ENCODE assay signal across 1 cellular context in the genomic region with DNA sequence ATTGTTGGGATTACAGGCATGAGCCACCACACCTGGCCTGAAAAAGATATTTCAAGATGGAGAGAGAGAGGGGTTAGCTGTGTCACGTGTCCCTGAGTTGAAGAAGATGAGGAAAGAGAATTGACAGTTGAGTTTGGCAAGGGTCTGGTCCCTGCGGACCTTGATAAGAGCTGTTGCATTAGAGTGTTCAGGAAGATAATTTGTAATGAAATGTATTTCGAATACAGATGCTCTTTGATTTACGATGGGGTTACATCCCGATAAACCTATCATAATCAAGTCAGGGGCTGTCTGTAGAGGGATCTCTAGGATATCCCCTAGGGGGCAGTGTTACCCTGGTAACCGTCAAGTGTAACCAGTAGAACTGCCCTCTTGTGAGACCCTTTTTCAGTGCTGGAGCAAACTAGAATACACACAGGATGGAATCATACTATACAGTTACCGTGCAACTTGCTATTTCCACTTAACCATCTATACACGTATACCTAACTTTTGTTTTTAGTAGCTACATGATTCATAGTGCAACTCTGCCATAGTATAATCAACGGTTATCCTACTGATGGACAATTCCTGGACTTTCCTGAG.
TF ChIP-seq lines count a peak whose summit lies in the region.

No MANE protein-coding gene starts in this region.

TF ChIP-seq in K562, 482 proteins besides CTCF, POLR2A, EP300 and RAD21 (continued from another document and continues in another):
- TF ChIP-seq, protein P1, sequence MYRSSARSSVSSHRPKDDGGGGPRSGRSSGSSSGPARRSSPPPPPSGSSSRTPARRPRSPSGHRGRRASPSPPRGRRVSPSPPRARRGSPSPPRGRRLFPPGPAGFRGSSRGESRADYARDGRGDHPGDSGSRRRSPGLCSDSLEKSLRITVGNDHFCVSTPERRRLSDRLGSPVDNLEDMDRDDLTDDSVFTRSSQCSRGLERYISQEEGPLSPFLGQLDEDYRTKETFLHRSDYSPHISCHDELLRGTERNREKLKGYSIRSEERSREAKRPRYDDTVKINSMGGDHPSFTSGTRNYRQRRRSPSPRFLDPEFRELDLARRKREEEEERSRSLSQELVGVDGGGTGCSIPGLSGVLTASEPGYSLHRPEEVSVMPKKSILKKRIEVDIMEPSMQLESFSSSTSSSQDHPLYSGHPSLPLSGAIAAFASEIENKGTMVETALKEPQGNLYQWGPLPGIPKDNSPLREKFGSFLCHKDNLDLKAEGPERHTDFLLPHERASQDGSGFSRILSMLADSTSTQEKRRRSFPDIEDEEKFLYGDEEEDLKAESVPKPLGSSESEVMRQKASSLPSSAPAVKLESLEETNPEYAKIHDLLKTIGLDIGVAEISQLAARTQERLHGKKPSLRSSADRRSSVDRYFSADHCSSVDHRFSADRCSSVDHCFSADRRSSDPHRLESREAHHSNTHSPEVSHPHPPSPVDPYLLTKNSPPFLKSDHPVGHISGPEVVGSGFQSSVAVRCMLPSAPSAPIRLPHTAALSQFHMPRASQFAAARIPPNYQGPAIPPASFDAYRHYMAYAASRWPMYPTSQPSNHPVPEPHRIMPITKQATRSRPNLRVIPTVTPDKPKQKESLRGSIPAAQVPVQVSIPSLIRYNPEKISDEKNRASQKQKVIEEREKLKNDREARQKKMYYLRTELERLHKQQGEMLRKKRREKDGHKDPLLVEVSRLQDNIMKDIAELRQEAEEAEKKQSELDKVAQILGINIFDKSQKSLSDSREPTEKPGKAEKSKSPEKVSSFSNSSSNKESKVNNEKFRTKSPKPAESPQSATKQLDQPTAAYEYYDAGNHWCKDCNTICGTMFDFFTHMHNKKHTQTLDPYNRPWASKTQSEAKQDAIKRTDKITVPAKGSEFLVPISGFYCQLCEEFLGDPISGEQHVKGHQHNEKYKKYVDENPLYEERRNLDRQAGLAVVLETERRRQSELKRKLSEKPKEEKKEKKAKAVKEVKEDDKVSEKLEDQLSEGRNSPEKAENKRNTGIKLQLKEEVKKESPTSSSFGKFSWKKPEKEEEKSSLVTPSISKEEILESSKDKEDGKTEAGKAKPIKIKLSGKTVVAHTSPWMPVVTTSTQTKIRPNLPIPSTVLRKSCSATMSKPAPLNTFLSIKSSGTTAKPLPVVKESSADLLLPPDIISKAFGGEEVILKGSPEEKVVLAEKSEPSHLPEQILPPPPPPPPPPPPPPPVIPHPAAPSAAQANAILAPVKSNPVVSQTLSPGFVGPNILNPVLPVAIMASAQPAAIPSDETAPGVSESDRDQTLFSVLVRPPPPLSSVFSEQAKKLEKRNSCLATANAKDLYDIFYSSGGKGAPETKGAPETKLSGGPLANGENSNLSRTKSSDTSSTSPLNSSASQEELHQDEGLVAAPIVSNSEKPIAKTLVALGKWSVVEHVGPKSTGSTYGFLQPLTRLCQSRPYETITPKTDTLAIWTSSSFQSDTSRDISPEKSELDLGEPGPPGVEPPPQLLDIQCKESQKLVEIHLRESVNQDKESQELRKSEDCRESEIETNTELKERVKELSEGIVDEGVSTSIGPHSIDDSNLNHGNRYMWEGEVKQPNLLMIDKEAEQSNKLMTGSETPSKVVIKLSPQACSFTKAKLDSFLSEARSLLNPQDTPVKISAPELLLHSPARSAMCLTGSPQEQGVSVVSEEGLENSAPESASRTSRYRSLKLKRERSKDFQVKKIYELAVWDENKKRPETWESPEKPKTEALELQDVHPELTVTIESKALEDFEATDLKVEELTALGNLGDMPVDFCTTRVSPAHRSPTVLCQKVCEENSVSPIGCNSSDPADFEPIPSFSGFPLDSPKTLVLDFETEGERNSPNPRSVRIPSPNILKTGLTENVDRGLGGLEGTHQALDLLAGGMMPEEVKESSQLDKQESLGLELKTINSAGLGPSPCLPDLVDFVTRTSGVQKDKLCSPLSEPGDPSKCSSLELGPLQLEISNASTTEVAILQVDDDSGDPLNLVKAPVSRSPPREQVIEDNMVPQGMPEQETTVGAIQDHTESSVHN (IDR thresholded peaks at IDR 0.05; ENCODE audit: borderline replicate concordance in 1 of 2, low read depth in 1 of 2), result no peak
- TF ChIP-seq, protein P2, sequence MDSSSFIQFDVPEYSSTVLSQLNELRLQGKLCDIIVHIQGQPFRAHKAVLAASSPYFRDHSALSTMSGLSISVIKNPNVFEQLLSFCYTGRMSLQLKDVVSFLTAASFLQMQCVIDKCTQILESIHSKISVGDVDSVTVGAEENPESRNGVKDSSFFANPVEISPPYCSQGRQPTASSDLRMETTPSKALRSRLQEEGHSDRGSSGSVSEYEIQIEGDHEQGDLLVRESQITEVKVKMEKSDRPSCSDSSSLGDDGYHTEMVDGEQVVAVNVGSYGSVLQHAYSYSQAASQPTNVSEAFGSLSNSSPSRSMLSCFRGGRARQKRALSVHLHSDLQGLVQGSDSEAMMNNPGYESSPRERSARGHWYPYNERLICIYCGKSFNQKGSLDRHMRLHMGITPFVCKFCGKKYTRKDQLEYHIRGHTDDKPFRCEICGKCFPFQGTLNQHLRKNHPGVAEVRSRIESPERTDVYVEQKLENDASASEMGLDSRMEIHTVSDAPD (CRISPR knock-in tag; IDR thresholded peaks at IDR 0.05), result no peak
- TF ChIP-seq NCOA6 (IDR thresholded peaks at IDR 0.05) (no peak), PPARD (CRISPR knock-in tag; IDR thresholded peaks at IDR 0.05) (no peak), PHF21A (IDR thresholded peaks at IDR 0.05; ENCODE audit: borderline replicate concordance, low read depth) (peak; percentile 77), KLF1 (tag; IDR thresholded peaks at IDR 0.05) (no peak), ADNP (tag; IDR thresholded peaks at IDR 0.05) (peak; percentile 97), TAF7 (tag; IDR thresholded peaks at IDR 0.05) (no peak), KLF13 (tag; IDR thresholded peaks at IDR 0.05; ENCODE audit: borderline replicate concordance, low read depth) (no peak), CTBP1 (IDR thresholded peaks at IDR 0.05; ENCODE audit: borderline replicate concordance) (peak; percentile 95), RNF2 (IDR thresholded peaks at IDR 0.05) (peak; percentile 84; the same call in 1 of the 2 replicates), RBM17 (IDR thresholded peaks at IDR 0.05; ENCODE audit: borderline replicate concordance, low read depth, low read length) (no peak), ZNF431 (CRISPR knock-in tag; IDR thresholded peaks at IDR 0.05) (no peak; the same call in 1 of the 2 replicates), HNRNPL (IDR thresholded peaks at IDR 0.05; ENCODE audit: low read depth, low read length) (no peak), ZNF217 (CRISPR knock-in tag; IDR thresholded peaks at IDR 0.05) (no peak), ETV6 (IDR thresholded peaks at IDR 0.05; ENCODE audit: borderline replicate concordance in 1 of 2, low read depth in 2 of 2, low read length in 1 of 2) (no peak), ETV6 (CRISPR knock-in tag; IDR thresholded peaks at IDR 0.05; ENCODE audit: borderline replicate concordance) (no peak), XRCC3 (IDR thresholded peaks at IDR 0.05) (no peak), ERF (CRISPR knock-in tag; IDR thresholded peaks at IDR 0.05) (no peak), HMG20B (CRISPR knock-in tag; IDR thresholded peaks at IDR 0.05) (no peak), SIX5 (IDR thresholded peaks at IDR 0.05; ENCODE audit: borderline replicate concordance in 1 of 2, insufficient read depth in 1 of 2, low read depth in 1 of 2, low read length in 2 of 2) (no peak), SMARCE1 (IDR thresholded peaks at IDR 0.05) (peak; percentile 59), LARP7 (IDR thresholded peaks at IDR 0.05) (no peak)
- TF ChIP-seq, protein P3, sequence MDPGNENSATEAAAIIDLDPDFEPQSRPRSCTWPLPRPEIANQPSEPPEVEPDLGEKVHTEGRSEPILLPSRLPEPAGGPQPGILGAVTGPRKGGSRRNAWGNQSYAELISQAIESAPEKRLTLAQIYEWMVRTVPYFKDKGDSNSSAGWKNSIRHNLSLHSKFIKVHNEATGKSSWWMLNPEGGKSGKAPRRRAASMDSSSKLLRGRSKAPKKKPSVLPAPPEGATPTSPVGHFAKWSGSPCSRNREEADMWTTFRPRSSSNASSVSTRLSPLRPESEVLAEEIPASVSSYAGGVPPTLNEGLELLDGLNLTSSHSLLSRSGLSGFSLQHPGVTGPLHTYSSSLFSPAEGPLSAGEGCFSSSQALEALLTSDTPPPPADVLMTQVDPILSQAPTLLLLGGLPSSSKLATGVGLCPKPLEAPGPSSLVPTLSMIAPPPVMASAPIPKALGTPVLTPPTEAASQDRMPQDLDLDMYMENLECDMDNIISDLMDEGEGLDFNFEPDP (CRISPR knock-in tag; IDR thresholded peaks at IDR 0.05), result no peak
- TF ChIP-seq, protein P4, sequence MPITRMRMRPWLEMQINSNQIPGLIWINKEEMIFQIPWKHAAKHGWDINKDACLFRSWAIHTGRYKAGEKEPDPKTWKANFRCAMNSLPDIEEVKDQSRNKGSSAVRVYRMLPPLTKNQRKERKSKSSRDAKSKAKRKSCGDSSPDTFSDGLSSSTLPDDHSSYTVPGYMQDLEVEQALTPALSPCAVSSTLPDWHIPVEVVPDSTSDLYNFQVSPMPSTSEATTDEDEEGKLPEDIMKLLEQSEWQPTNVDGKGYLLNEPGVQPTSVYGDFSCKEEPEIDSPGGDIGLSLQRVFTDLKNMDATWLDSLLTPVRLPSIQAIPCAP (CRISPR knock-in tag; IDR thresholded peaks at IDR 0.05; ENCODE audit: borderline replicate concordance), result no peak
- TF ChIP-seq, protein P5, sequence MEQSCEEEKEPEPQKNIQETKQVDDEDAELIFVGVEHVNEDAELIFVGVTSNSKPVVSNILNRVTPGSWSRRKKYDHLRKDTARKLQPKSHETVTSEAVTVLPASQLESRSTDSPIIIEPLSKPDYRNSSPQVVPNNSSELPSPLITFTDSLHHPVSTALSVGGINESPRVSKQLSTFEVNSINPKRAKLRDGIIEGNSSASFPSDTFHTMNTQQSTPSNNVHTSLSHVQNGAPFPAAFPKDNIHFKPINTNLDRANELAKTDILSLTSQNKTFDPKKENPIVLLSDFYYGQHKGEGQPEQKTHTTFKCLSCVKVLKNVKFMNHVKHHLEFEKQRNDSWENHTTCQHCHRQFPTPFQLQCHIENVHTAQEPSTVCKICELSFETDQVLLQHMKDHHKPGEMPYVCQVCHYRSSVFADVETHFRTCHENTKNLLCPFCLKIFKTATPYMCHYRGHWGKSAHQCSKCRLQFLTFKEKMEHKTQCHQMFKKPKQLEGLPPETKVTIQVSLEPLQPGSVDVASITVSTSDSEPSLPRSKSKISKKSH (CRISPR knock-in tag; IDR thresholded peaks at IDR 0.05), result no peak
- TF ChIP-seq, protein P6, sequence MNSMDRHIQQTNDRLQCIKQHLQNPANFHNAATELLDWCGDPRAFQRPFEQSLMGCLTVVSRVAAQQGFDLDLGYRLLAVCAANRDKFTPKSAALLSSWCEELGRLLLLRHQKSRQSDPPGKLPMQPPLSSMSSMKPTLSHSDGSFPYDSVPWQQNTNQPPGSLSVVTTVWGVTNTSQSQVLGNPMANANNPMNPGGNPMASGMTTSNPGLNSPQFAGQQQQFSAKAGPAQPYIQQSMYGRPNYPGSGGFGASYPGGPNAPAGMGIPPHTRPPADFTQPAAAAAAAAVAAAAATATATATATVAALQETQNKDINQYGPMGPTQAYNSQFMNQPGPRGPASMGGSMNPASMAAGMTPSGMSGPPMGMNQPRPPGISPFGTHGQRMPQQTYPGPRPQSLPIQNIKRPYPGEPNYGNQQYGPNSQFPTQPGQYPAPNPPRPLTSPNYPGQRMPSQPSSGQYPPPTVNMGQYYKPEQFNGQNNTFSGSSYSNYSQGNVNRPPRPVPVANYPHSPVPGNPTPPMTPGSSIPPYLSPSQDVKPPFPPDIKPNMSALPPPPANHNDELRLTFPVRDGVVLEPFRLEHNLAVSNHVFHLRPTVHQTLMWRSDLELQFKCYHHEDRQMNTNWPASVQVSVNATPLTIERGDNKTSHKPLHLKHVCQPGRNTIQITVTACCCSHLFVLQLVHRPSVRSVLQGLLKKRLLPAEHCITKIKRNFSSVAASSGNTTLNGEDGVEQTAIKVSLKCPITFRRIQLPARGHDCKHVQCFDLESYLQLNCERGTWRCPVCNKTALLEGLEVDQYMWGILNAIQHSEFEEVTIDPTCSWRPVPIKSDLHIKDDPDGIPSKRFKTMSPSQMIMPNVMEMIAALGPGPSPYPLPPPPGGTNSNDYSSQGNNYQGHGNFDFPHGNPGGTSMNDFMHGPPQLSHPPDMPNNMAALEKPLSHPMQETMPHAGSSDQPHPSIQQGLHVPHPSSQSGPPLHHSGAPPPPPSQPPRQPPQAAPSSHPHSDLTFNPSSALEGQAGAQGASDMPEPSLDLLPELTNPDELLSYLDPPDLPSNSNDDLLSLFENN (IDR thresholded peaks at IDR 0.05; ENCODE audit: low read depth in 2 of 2, low read length in 2 of 2), result peak in 1 of 2 experiments; percentile 86; a peak in 2 of 4 replicates
- TF ChIP-seq, protein P7, sequence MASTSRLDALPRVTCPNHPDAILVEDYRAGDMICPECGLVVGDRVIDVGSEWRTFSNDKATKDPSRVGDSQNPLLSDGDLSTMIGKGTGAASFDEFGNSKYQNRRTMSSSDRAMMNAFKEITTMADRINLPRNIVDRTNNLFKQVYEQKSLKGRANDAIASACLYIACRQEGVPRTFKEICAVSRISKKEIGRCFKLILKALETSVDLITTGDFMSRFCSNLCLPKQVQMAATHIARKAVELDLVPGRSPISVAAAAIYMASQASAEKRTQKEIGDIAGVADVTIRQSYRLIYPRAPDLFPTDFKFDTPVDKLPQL (IDR thresholded peaks at IDR 0.05; ENCODE audit: extremely low read depth, insufficient read length), result no peak
- TF ChIP-seq, protein P8, sequence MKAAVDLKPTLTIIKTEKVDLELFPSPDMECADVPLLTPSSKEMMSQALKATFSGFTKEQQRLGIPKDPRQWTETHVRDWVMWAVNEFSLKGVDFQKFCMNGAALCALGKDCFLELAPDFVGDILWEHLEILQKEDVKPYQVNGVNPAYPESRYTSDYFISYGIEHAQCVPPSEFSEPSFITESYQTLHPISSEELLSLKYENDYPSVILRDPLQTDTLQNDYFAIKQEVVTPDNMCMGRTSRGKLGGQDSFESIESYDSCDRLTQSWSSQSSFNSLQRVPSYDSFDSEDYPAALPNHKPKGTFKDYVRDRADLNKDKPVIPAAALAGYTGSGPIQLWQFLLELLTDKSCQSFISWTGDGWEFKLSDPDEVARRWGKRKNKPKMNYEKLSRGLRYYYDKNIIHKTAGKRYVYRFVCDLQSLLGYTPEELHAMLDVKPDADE (conservative IDR thresholded peaks at IDR 0.05; ENCODE audit: control insufficient read depth, low read depth, low read length), result no peak
- TF ChIP-seq, protein P9, sequence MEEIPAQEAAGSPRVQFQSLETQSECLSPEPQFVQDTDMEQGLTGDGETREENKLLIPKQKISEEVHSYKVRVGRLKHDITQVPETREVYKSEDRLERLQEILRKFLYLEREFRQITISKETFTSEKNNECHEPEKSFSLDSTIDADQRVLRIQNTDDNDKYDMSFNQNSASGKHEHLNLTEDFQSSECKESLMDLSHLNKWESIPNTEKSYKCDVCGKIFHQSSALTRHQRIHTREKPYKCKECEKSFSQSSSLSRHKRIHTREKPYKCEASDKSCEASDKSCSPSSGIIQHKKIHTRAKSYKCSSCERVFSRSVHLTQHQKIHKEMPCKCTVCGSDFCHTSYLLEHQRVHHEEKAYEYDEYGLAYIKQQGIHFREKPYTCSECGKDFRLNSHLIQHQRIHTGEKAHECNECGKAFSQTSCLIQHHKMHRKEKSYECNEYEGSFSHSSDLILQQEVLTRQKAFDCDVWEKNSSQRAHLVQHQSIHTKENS (CRISPR knock-in tag; IDR thresholded peaks at IDR 0.05), result no peak
- TF ChIP-seq, protein P10, sequence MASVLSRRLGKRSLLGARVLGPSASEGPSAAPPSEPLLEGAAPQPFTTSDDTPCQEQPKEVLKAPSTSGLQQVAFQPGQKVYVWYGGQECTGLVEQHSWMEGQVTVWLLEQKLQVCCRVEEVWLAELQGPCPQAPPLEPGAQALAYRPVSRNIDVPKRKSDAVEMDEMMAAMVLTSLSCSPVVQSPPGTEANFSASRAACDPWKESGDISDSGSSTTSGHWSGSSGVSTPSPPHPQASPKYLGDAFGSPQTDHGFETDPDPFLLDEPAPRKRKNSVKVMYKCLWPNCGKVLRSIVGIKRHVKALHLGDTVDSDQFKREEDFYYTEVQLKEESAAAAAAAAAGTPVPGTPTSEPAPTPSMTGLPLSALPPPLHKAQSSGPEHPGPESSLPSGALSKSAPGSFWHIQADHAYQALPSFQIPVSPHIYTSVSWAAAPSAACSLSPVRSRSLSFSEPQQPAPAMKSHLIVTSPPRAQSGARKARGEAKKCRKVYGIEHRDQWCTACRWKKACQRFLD (CRISPR knock-in tag; IDR thresholded peaks at IDR 0.05), result peak; percentile 80; the same call in 1 of the 2 replicates
